ENCODE assay signal across 1 cellular context in genomic region chr10:133394801-133395221, GRCh38.
TF ChIP-seq lines count a peak whose summit lies in the region.

No MANE protein-coding gene starts in this region.

TF ChIP-seq in H1, 55 proteins besides CTCF, POLR2A, EP300 and RAD21:
- no peak for TF ChIP-seq CREB1 (IDR thresholded peaks at IDR 0.05)
- TF ChIP-seq CEBPB (IDR thresholded peaks at IDR 0.05; ENCODE audit: low read depth, low read length): no peak
- no peak for TF ChIP-seq ZNF274 (IDR thresholded peaks at IDR 0.05; ENCODE audit: borderline replicate concordance, extremely low read depth, low read length)
- TF ChIP-seq SIN3A (conservative IDR thresholded peaks at IDR 0.05 in 1 of 2, IDR thresholded peaks at IDR 0.05 in 1 of 2; ENCODE audit: low read depth in 1 of 2, low read length in 2 of 2): no peak
- TF ChIP-seq CHD1 (IDR thresholded peaks at IDR 0.05; ENCODE audit: low read depth, low read length): no peak
- no peak for TF ChIP-seq EGR1 (IDR thresholded peaks at IDR 0.05; ENCODE audit: borderline replicate concordance, low read depth, low read length)
- TF ChIP-seq ASH2L (IDR thresholded peaks at IDR 0.05; ENCODE audit: low read length): no peak
- TF ChIP-seq SIRT6 (IDR thresholded peaks at IDR 0.05; ENCODE audit: low read length): no peak
- no peak for TF ChIP-seq SAP30 (IDR thresholded peaks at IDR 0.05; ENCODE audit: insufficient read depth, insufficient replicate concordance, low read length)
- no peak for TF ChIP-seq ATF3 (IDR thresholded peaks at IDR 0.05; ENCODE audit: insufficient read depth, low read depth, low read length)
- TF ChIP-seq KDM1A (IDR thresholded peaks at IDR 0.05; ENCODE audit: borderline replicate concordance, low read length): no peak
- no peak for TF ChIP-seq SP1 (IDR thresholded peaks at IDR 0.05; ENCODE audit: low read depth, low read length)
